ENCODE assay signal across 1 cellular context in the genomic region with DNA sequence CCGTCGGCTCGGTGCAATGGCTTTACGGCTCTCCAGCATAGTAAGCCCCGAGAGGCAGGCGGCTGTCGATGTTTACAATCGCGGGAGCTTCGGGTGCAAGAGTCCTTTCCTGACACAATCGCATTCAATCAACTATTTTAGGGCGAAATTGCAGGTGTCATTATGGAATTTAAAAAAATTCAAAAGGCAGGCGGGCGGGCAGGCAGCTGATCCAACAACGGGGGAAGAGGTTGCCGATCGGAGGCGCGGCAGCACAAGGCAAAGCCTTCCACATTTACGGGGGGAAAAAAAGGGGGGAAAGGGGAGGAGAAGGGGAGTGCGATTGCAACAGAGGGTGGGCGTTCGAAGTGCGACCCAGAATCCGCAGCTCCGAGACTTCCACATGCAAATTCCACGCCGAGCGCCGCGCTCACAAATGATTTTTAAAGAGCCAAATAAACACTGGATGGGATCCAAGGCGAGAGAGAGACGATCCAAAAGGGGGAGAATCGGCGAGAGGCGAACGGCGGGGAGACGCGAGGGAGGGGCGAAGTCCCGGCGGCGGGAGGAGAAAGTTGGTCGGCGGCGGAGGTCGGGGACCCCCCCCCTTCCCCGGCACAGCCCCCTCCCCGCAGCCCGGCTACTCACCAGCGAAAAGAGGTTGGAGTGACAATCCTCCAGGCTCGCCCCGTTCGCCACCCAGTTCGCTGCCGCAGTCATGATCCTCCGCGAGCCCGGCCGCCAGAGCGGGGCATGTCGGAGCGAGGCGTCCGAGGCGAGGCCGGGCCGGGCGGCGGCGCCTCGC.
TF ChIP-seq lines count a peak whose summit lies in the region.

No MANE protein-coding gene starts in this region.

TF ChIP-seq in HepG2, 621 proteins besides CTCF, POLR2A, EP300 and RAD21 (continued from another document and continues in another):
- TF ChIP-seq, protein P1, sequence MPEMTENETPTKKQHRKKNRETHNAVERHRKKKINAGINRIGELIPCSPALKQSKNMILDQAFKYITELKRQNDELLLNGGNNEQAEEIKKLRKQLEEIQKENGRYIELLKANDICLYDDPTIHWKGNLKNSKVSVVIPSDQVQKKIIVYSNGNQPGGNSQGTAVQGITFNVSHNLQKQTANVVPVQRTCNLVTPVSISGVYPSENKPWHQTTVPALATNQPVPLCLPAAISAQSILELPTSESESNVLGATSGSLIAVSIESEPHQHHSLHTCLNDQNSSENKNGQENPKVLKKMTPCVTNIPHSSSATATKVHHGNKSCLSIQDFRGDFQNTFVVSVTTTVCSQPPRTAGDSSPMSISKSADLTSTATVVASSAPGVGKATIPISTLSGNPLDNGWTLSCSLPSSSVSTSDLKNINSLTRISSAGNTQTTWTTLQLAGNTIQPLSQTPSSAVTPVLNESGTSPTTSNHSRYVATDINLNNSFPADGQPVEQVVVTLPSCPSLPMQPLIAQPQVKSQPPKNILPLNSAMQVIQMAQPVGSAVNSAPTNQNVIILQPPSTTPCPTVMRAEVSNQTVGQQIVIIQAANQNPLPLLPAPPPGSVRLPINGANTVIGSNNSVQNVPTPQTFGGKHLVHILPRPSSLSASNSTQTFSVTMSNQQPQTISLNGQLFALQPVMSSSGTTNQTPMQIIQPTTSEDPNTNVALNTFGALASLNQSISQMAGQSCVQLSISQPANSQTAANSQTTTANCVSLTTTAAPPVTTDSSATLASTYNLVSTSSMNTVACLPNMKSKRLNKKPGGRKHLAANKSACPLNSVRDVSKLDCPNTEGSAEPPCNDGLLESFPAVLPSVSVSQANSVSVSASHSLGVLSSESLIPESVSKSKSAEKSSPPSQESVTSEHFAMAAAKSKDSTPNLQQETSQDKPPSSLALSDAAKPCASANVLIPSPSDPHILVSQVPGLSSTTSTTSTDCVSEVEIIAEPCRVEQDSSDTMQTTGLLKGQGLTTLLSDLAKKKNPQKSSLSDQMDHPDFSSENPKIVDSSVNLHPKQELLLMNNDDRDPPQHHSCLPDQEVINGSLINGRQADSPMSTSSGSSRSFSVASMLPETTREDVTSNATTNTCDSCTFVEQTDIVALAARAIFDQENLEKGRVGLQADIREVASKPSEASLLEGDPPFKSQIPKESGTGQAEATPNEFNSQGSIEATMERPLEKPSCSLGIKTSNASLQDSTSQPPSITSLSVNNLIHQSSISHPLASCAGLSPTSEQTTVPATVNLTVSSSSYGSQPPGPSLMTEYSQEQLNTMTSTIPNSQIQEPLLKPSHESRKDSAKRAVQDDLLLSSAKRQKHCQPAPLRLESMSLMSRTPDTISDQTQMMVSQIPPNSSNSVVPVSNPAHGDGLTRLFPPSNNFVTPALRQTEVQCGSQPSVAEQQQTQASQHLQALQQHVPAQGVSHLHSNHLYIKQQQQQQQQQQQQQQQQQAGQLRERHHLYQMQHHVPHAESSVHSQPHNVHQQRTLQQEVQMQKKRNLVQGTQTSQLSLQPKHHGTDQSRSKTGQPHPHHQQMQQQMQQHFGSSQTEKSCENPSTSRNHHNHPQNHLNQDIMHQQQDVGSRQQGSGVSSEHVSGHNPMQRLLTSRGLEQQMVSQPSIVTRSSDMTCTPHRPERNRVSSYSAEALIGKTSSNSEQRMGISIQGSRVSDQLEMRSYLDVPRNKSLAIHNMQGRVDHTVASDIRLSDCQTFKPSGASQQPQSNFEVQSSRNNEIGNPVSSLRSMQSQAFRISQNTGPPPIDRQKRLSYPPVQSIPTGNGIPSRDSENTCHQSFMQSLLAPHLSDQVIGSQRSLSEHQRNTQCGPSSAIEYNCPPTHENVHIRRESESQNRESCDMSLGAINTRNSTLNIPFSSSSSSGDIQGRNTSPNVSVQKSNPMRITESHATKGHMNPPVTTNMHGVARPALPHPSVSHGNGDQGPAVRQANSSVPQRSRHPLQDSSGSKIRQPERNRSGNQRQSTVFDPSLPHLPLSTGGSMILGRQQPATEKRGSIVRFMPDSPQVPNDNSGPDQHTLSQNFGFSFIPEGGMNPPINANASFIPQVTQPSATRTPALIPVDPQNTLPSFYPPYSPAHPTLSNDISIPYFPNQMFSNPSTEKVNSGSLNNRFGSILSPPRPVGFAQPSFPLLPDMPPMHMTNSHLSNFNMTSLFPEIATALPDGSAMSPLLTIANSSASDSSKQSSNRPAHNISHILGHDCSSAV (CRISPR knock-in tag; IDR thresholded peaks at IDR 0.05; ENCODE audit: borderline replicate concordance), result no peak
- TF ChIP-seq POLR2AphosphoS5 (IDR thresholded peaks at IDR 0.05; ENCODE audit: low read depth, low read length) (peak; percentile 31; the same call in 1 of the 2 replicates), NFRKB (IDR thresholded peaks at IDR 0.05) (no peak), HOXD1 (CRISPR knock-in tag; IDR thresholded peaks at IDR 0.05) (no peak), SOX6 (IDR thresholded peaks at IDR 0.05) (no peak), SOX6 (CRISPR knock-in tag; IDR thresholded peaks at IDR 0.05) (peak; percentile 26; the same call in 1 of the 2 replicates), FIP1L1 (IDR thresholded peaks at IDR 0.05; ENCODE audit: borderline replicate concordance, insufficient read depth, low read depth, low read length) (no peak), TOPORS (CRISPR knock-in tag; IDR thresholded peaks at IDR 0.05) (no peak), PHF8 (CRISPR knock-in tag; IDR thresholded peaks at IDR 0.05) (peak; percentile 57), ZNF432 (CRISPR knock-in tag; IDR thresholded peaks at IDR 0.05; ENCODE audit: borderline replicate concordance) (no peak), NR2F1 (CRISPR knock-in tag; IDR thresholded peaks at IDR 0.05) (no peak), PCBP2 (optimal IDR thresholded peaks at IDR 0.05; ENCODE audit: low read depth, low read length, poor library complexity, severe bottlenecking) (no peak), TEAD3 (CRISPR knock-in tag; optimal IDR thresholded peaks at IDR 0.05; ENCODE audit: borderline replicate concordance) (no peak), MATR3 (CRISPR knock-in tag; IDR thresholded peaks at IDR 0.05) (no peak), ZNF260 (CRISPR knock-in tag; IDR thresholded peaks at IDR 0.05; ENCODE audit: borderline replicate concordance, low read depth) (no peak), NONO (IDR thresholded peaks at IDR 0.05) (no peak), NONO (CRISPR knock-in tag; conservative IDR thresholded peaks at IDR 0.05) (no peak), ZBTB1 (CRISPR knock-in tag; IDR thresholded peaks at IDR 0.05; ENCODE audit: borderline replicate concordance) (no peak), RFX5 (IDR thresholded peaks at IDR 0.05; ENCODE audit: low read depth, low read length) (no peak), MBD4 (IDR thresholded peaks at IDR 0.05; ENCODE audit: borderline replicate concordance, low read length) (no peak), PAWR (CRISPR knock-in tag; IDR thresholded peaks at IDR 0.05; ENCODE audit: borderline replicate concordance) (no peak), ZFYVE20 (CRISPR knock-in tag; IDR thresholded peaks at IDR 0.05; ENCODE audit: borderline replicate concordance, low read depth) (no peak), ZNF282 (IDR thresholded peaks at IDR 0.05; ENCODE audit: partially characterized antibody) (no peak), NCOR1 (IDR thresholded peaks at IDR 0.05; ENCODE audit: borderline replicate concordance, low read length) (peak; percentile 46; the same call in 1 of the 2 replicates), GFI1 (CRISPR knock-in tag; IDR thresholded peaks at IDR 0.05; ENCODE audit: borderline replicate concordance) (no peak), ZNF234 (CRISPR knock-in tag; conservative IDR thresholded peaks at IDR 0.05) (no peak), ERF (CRISPR knock-in tag; IDR thresholded peaks at IDR 0.05) (no peak), HOXA5 (CRISPR knock-in tag; IDR thresholded peaks at IDR 0.05) (no peak), ZNF20 (CRISPR knock-in tag; IDR thresholded peaks at IDR 0.05) (no peak), ZNF773 (CRISPR knock-in tag; IDR thresholded peaks at IDR 0.05; ENCODE audit: borderline replicate concordance) (no peak), MAFF (IDR thresholded peaks at IDR 0.05; ENCODE audit: low read depth, low read length) (no peak), ZNF235 (CRISPR knock-in tag; IDR thresholded peaks at IDR 0.05; ENCODE audit: borderline replicate concordance) (no peak), ZSCAN31 (CRISPR knock-in tag; IDR thresholded peaks at IDR 0.05; ENCODE audit: low read depth) (0 out of 2 replicates have a peak, but pooled peaks have one; percentile 55), CBX5 (CRISPR knock-in tag; IDR thresholded peaks at IDR 0.05; ENCODE audit: borderline replicate concordance) (no peak)
- TF ChIP-seq, protein P2, sequence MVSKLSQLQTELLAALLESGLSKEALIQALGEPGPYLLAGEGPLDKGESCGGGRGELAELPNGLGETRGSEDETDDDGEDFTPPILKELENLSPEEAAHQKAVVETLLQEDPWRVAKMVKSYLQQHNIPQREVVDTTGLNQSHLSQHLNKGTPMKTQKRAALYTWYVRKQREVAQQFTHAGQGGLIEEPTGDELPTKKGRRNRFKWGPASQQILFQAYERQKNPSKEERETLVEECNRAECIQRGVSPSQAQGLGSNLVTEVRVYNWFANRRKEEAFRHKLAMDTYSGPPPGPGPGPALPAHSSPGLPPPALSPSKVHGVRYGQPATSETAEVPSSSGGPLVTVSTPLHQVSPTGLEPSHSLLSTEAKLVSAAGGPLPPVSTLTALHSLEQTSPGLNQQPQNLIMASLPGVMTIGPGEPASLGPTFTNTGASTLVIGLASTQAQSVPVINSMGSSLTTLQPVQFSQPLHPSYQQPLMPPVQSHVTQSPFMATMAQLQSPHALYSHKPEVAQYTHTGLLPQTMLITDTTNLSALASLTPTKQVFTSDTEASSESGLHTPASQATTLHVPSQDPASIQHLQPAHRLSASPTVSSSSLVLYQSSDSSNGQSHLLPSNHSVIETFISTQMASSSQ (IDR thresholded peaks at IDR 0.05; ENCODE audit: low read depth), result no peak
- TF ChIP-seq, protein P2 (CRISPR knock-in tag; IDR thresholded peaks at IDR 0.05; ENCODE audit: borderline replicate concordance), result no peak
- TF ChIP-seq, protein P3, sequence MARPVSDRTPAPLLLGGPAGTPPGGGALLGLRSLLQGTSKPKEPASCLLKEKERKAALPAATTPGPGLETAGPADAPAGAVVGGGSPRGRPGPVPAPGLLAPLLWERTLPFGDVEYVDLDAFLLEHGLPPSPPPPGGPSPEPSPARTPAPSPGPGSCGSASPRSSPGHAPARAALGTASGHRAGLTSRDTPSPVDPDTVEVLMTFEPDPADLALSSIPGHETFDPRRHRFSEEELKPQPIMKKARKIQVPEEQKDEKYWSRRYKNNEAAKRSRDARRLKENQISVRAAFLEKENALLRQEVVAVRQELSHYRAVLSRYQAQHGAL (CRISPR knock-in tag; IDR thresholded peaks at IDR 0.05; ENCODE audit: not compliant biosample characterization), result no peak
- TF ChIP-seq, protein P4, sequence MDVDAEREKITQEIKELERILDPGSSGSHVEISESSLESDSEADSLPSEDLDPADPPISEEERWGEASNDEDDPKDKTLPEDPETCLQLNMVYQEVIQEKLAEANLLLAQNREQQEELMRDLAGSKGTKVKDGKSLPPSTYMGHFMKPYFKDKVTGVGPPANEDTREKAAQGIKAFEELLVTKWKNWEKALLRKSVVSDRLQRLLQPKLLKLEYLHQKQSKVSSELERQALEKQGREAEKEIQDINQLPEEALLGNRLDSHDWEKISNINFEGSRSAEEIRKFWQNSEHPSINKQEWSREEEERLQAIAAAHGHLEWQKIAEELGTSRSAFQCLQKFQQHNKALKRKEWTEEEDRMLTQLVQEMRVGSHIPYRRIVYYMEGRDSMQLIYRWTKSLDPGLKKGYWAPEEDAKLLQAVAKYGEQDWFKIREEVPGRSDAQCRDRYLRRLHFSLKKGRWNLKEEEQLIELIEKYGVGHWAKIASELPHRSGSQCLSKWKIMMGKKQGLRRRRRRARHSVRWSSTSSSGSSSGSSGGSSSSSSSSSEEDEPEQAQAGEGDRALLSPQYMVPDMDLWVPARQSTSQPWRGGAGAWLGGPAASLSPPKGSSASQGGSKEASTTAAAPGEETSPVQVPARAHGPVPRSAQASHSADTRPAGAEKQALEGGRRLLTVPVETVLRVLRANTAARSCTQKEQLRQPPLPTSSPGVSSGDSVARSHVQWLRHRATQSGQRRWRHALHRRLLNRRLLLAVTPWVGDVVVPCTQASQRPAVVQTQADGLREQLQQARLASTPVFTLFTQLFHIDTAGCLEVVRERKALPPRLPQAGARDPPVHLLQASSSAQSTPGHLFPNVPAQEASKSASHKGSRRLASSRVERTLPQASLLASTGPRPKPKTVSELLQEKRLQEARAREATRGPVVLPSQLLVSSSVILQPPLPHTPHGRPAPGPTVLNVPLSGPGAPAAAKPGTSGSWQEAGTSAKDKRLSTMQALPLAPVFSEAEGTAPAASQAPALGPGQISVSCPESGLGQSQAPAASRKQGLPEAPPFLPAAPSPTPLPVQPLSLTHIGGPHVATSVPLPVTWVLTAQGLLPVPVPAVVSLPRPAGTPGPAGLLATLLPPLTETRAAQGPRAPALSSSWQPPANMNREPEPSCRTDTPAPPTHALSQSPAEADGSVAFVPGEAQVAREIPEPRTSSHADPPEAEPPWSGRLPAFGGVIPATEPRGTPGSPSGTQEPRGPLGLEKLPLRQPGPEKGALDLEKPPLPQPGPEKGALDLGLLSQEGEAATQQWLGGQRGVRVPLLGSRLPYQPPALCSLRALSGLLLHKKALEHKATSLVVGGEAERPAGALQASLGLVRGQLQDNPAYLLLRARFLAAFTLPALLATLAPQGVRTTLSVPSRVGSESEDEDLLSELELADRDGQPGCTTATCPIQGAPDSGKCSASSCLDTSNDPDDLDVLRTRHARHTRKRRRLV (CRISPR knock-in tag; IDR thresholded peaks at IDR 0.05), result no peak
- TF ChIP-seq, protein P5, sequence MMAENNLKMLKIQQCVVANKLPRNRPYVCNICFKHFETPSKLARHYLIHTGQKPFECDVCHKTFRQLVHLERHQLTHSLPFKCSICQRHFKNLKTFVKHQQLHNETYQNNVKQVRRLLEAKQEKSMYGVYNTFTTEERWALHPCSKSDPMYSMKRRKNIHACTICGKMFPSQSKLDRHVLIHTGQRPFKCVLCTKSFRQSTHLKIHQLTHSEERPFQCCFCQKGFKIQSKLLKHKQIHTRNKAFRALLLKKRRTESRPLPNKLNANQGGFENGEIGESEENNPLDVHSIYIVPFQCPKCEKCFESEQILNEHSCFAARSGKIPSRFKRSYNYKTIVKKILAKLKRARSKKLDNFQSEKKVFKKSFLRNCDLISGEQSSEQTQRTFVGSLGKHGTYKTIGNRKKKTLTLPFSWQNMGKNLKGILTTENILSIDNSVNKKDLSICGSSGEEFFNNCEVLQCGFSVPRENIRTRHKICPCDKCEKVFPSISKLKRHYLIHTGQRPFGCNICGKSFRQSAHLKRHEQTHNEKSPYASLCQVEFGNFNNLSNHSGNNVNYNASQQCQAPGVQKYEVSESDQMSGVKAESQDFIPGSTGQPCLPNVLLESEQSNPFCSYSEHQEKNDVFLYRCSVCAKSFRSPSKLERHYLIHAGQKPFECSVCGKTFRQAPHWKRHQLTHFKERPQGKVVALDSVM (CRISPR knock-in tag; IDR thresholded peaks at IDR 0.05), result no peak
